Comparison of ENCODE assay signal across 30 cellular contexts in the genomic region with DNA sequence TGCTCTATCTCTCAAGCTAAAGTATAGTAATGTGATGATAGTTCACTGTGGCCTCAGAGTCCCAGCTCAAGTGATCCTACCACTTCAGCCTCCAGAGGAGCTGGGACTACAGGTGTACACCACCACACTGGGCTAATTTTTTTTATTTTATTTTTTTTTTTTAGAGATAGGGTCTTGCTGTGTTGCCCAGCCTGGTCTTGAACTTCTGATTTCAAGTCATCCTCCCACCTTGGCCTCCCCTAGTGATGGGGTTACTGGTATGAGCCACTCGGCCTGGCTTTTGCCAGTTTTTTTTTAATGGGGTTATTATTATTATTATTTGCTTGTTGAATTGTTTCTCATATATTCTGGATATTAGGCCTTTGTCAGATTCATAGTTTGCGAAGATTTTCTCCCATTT.
"Had no signal": no experiment of that assay in that cellular context is flagged by ENCODE, and none has a peak within 500 bp of the region (broad histone marks: within the 10 kb centered on the region; RNA-seq: fewer than 3 reads in every experiment).

No MANE protein-coding gene starts in this region.

- H3K27ac Mint-ChIP-seq: immature natural killer cell, nephron had no signal

- H3K36me3 ChIP-seq: left lung, pancreas, prostate gland, thyroid gland, transverse colon had no signal

- H3K27me3 ChIP-seq: left lung, neutrophil, pancreas, stomach, testis, thyroid gland, transverse colon, upper lobe of right lung had no signal

- H3K4me3 ChIP-seq: left lung, lower lobe of right lung, pancreas, prostate gland, skin epidermis, stomach, testis, thyroid gland, transverse colon, upper lobe of right lung had no signal

- H3K27me3 Mint-ChIP-seq: naive thymus-derived CD8-positive, alpha-beta T cell; stimulated activated naive B cell treated with anti-CD40 and anti-IgM and Interleukin-4, amounts not matched to agents 10 μg/mL and 1 μg/mL and 100 μg/mL, for 72 hours had no signal

- DNase-seq: hypothalamus; immature natural killer cell; kidney; left colon; left lung; lower lobe of right lung; mammary epithelial cell; mesenchymal stem cell; naive thymus-derived CD8-positive, alpha-beta T cell; occipital lobe; pancreas; posterior cingulate gyrus; retina; right cardiac atrium; stimulated activated CD4-positive, alpha-beta T cell treated with anti-CD3 and anti-CD28 coated beads, Interleukin-12 subunit alpha, Interleukin-12 subunit beta, amount 100 ng/mL, for 4 hours; stimulated activated CD4-positive, alpha-beta T cell treated with anti-CD3 and anti-CD28 coated beads, Interleukin-15, amount 100 ng/mL, for 24 hours; stimulated activated CD4-positive, alpha-beta T cell treated with anti-CD3 and anti-CD28 coated beads, Interleukin-2, amount 100 ng/mL, for 24 hours; stimulated activated CD4-positive, alpha-beta T cell treated with anti-CD3 and anti-CD28 coated beads, Interleukin-4, amount 100 ng/mL, for 1 hour; stimulated activated naive B cell treated with anti-CD40 and anti-IgM and Interleukin-4, amounts not matched to agents 10 μg/mL and 1 μg/mL and 100 μg/mL, for 72 hours; stimulated activated naive CD8-positive, alpha-beta T cell treated with anti-CD3 and anti-CD28 coated beads, Interleukin-15, Interleukin-2, amounts not matched to agents 100 U/mL and 50 U/mL, for 24 hours; stomach; testis; transverse colon; upper lobe of right lung had no signal

- H3K4me1 ChIP-seq: prostate gland had no signal

- H3K4me3 Mint-ChIP-seq: immature natural killer cell; naive thymus-derived CD8-positive, alpha-beta T cell; nephron; neural crest cell; stimulated activated naive B cell treated with anti-CD40 and anti-IgM and Interleukin-4, amounts not matched to agents 10 μg/mL and 1 μg/mL and 100 μg/mL, for 72 hours had no signal

- H3K9me3 Mint-ChIP-seq: immature natural killer cell; naive thymus-derived CD8-positive, alpha-beta T cell; nephron; neural crest cell had no signal

- H3K27ac ChIP-seq: left lung, lower lobe of right lung, neutrophil, pancreas, prostate gland, skin epidermis, stomach, testis, thyroid gland, transverse colon, upper lobe of right lung had no signal

- H3K9me3 ChIP-seq: left lung, lower lobe of right lung, neutrophil, pancreas, prostate gland, stomach, testis, thyroid gland, transverse colon, upper lobe of right lung had no signal

- H3K4me1 Mint-ChIP-seq: nephron, neural crest cell had no signal
